In the genomic region with DNA sequence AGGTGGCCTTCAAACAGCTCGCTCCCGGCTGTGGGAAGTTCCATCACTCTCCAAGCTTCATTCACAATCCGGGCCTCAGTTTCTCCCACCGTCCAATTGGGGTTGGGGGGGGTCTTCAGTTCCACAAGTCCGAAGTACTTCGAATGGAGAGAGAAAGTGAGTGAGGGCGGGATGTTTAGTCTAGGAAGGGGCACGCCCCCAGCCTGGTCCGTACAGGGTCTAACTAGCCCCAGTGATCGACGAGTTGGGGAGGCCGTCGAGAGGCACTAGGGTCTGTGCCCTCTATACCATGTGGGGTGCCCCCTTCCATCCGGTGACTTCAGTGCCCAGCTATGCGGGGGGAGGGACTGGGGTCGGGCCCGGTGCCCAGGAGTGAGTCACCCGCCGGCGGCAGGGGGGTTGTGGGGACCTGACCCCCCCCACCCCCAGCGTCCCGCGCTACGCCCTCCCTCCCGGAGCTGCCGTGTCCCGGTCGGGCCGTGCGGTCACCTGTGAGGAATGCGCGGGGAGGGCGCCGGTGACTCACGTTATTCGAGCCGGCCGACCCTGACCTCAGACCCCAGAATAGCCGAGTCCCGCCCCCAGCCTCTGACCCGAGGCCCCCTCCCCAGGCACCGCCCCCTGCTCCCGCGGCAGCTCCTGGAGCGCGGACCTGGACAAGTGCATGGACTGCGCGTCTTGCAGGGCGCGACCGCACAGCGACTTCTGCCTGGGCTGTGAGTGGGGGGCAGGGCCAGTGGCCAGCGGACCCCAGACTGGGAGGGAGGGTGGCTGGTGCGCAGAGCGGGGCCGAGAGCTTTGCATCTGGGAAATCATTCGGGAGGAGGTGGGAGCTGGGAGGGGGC, we compare ENCODE assay signal across 1 cellular context.
TF ChIP-seq lines count a peak whose summit lies in the region.

No MANE protein-coding gene starts in this region.

TF ChIP-seq in H1, 55 proteins besides CTCF, POLR2A, EP300 and RAD21:
- TF ChIP-seq CTBP2 (IDR thresholded peaks at IDR 0.05; ENCODE audit: borderline replicate concordance, insufficient read depth, insufficient read length, low read length) (no peak), POLR2AphosphoS5 (IDR thresholded peaks at IDR 0.05; ENCODE audit: low read depth, low read length) (no peak; the same call in none of the 2 replicates), TAF7 (optimal IDR thresholded peaks at IDR 0.05; ENCODE audit: borderline replicate concordance, low read depth, low read length) (peak; percentile 47), POU5F1 (IDR thresholded peaks at IDR 0.05; ENCODE audit: low read depth, low read length) (no peak), MAX (IDR thresholded peaks at IDR 0.05) (peak; percentile 35; the same call in 1 of the 2 replicates), HDAC6 (IDR thresholded peaks at IDR 0.05; ENCODE audit: low read depth, low read length) (no peak), BRCA1 (IDR thresholded peaks at IDR 0.05; ENCODE audit: low read depth, low read length) (no peak), PHF8 (conservative IDR thresholded peaks at IDR 0.05; ENCODE audit: low read depth, low read length) (no peak; the same call in none of the 2 replicates), CREB1 (IDR thresholded peaks at IDR 0.05) (peak; percentile 65), BACH1 (IDR thresholded peaks at IDR 0.05; ENCODE audit: low read length) (no peak), RXRA (IDR thresholded peaks at IDR 0.05; ENCODE audit: insufficient read depth, low read depth, low read length) (no peak), SIRT6 (IDR thresholded peaks at IDR 0.05; ENCODE audit: low read length) (no peak), CHD1 (IDR thresholded peaks at IDR 0.05; ENCODE audit: low read depth, low read length) (no peak), EZH2 (IDR thresholded peaks at IDR 0.05; ENCODE audit: low read depth, low read length, severe bottlenecking) (no peak), RNF2 (IDR thresholded peaks at IDR 0.05; ENCODE audit: borderline replicate concordance, low read depth, low read length, missing control alignments, poor library complexity, severe bottlenecking) (no peak), CEBPB (IDR thresholded peaks at IDR 0.05; ENCODE audit: low read depth, low read length) (no peak), KDM5A (IDR thresholded peaks at IDR 0.05; ENCODE audit: low read length) (no peak), USF2 (IDR thresholded peaks at IDR 0.05; ENCODE audit: low read length) (no peak; the same call in 1 of the 2 replicates), RFX5 (IDR thresholded peaks at IDR 0.05; ENCODE audit: borderline replicate concordance, low read depth, low read length) (no peak), MAFK (IDR thresholded peaks at IDR 0.05; ENCODE audit: low read depth, low read length) (no peak), SP2 (IDR thresholded peaks at IDR 0.05; ENCODE audit: low read length) (no peak), KDM1A (IDR thresholded peaks at IDR 0.05; ENCODE audit: borderline replicate concordance, low read length) (no peak), ATF3 (IDR thresholded peaks at IDR 0.05; ENCODE audit: insufficient read depth, low read depth, low read length) (no peak), NRF1 (IDR thresholded peaks at IDR 0.05; ENCODE audit: low read depth, low read length) (no peak), TCF12 (IDR thresholded peaks at IDR 0.05; ENCODE audit: low read depth, low read length) (no peak), JUN (IDR thresholded peaks at IDR 0.05; ENCODE audit: low read depth, low read length) (peak; percentile 87), TBP (IDR thresholded peaks at IDR 0.05; ENCODE audit: low read depth, low read length) (peak; percentile 5; the same call in 1 of the 2 replicates), CBX8 (IDR thresholded peaks at IDR 0.05; ENCODE audit: borderline replicate concordance, low read depth, low read length) (no peak), EGR1 (IDR thresholded peaks at IDR 0.05; ENCODE audit: borderline replicate concordance, low read depth, low read length) (no peak), SP4 (IDR thresholded peaks at IDR 0.05; ENCODE audit: low read length) (no peak; the same call in 1 of the 2 replicates), KDM4A (IDR thresholded peaks at IDR 0.05; ENCODE audit: low read depth, low read length, severe bottlenecking) (no peak), CHD2 (IDR thresholded peaks at IDR 0.05; ENCODE audit: low read length) (peak; percentile 33; the same call in 1 of the 2 replicates), TAF1 (IDR thresholded peaks at IDR 0.05; ENCODE audit: low read depth, low read length) (0 out of 2 replicates have a peak, but pooled peaks have one; percentile 68), SAP30 (IDR thresholded peaks at IDR 0.05; ENCODE audit: insufficient read depth, insufficient replicate concordance, low read length) (peak; percentile 52), TEAD4 (IDR thresholded peaks at IDR 0.05; ENCODE audit: low read depth, low read length) (peak; percentile 4; the same call in 1 of the 2 replicates), SIN3A (conservative IDR thresholded peaks at IDR 0.05 in 1 of 2, IDR thresholded peaks at IDR 0.05 in 1 of 2; ENCODE audit: low read depth in 1 of 2, low read length in 2 of 2) (peak in 1 of 2 experiments; percentile 82; a peak in 1 of 4 replicates), ZNF274 (IDR thresholded peaks at IDR 0.05; ENCODE audit: borderline replicate concordance, extremely low read depth, low read length) (no peak), JUND (IDR thresholded peaks at IDR 0.05; ENCODE audit: low read length) (peak; percentile 92), FOSL1 (IDR thresholded peaks at IDR 0.05; ENCODE audit: insufficient read depth, low read depth, low read length) (no peak)
- TF ChIP-seq, protein P1, sequence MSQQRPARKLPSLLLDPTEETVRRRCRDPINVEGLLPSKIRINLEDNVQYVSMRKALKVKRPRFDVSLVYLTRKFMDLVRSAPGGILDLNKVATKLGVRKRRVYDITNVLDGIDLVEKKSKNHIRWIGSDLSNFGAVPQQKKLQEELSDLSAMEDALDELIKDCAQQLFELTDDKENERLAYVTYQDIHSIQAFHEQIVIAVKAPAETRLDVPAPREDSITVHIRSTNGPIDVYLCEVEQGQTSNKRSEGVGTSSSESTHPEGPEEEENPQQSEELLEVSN (IDR thresholded peaks at IDR 0.05): 0 out of 2 replicates have a peak, but pooled peaks have one; percentile 21
- TF ChIP-seq, protein P2, sequence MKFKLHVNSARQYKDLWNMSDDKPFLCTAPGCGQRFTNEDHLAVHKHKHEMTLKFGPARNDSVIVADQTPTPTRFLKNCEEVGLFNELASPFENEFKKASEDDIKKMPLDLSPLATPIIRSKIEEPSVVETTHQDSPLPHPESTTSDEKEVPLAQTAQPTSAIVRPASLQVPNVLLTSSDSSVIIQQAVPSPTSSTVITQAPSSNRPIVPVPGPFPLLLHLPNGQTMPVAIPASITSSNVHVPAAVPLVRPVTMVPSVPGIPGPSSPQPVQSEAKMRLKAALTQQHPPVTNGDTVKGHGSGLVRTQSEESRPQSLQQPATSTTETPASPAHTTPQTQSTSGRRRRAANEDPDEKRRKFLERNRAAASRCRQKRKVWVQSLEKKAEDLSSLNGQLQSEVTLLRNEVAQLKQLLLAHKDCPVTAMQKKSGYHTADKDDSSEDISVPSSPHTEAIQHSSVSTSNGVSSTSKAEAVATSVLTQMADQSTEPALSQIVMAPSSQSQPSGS (IDR thresholded peaks at IDR 0.05; ENCODE audit: low read length): 0 out of 2 replicates have a peak, but pooled peaks have one; percentile 56
